In genomic region chr15:89761009-89761831, GRCh38 we compare ENCODE assay signal across 11 cellular contexts. TPM values are rescaled to one million over a fixed set of nuclear protein-coding genes. Genes with fewer than 3 reads are reported as not detected.
DNase-seq lines count a peak whose midpoint lies in the region; ATAC-seq, FAIRE-seq and TF ChIP-seq lines count a peak whose summit lies in the region.
"Had no signal": no experiment of that assay in that cellular context is flagged by ENCODE, and none has a peak within 500 bp of the region (broad histone marks: within the 10 kb centered on the region; RNA-seq: fewer than 3 reads in every experiment).

No MANE protein-coding gene starts in this region.

- H3K9me2 ChIP-seq in PC-3 (replicated peaks; ENCODE audit: low read length) = no peaks in the 10 kb centered on the region

- peak overlapping the region; percentile 86 for H3K9ac ChIP-seq in PC-3 (ENCODE audit: low read length)
- H3K9ac ChIP-seq in HepG2 (ENCODE audit: insufficient read depth, low read depth, low read length) = no peak overlapping the region

- BruUV-seq in PC-3 (replicated peaks; lab: Mats Ljungman, UMichigan) = no TSS peak
- BruUV-seq in HepG2 (replicated peaks; lab: Mats Ljungman, UMichigan) = no TSS peak

- H3K27me3 ChIP-seq in PC-3 (ENCODE audit: low read length) (no peaks in the 10 kb centered on the region), HepG2 (ENCODE audit: control insufficient read depth in 1 of 2, insufficient read depth in 2 of 2, low read length in 2 of 2) (peaks cover 5 to 18% of the 10 kb centered on the region in 2 experiments)

- H3K9me3 ChIP-seq in A549 = no peaks in the 10 kb centered on the region
- no peaks in the 10 kb centered on the region for H3K9me3 ChIP-seq in PC-3 (ENCODE audit: low read length)
- H3K9me3 ChIP-seq in HepG2 (ENCODE audit: low read length) = no peaks in the 10 kb centered on the region

- H3K27ac ChIP-seq in A549 = peak overlapping the region in 1 of 2 experiments; percentile 49; a peak in 3 of 6 replicates
- peak overlapping the region; percentile 98 for H3K27ac ChIP-seq in PC-3 (ENCODE audit: low read length)
- H3K27ac ChIP-seq in HepG2 (ENCODE audit: extremely low read length, insufficient read depth, low read length) = no peak overlapping the region

- in situ Hi-C loops in HepG2 (cut with HindIII; ENCODE audit: extremely low pct_ligation_motif_present, low pct_unique_long_range_greater_than_20kb) = no loop called here

- intact Hi-C loops in PC-3 (cut with micrococcal nuclease) (loop anchor here (1.0 kb wide), 1 partner anchor 127 kb away; no protein-coding TSS in a partner anchor), HepG2 (cut with micrococcal nuclease; ENCODE audit: unreplicated experiment) (loop anchor here (5.0 kb wide), 1 partner anchor 51 kb away; the partner anchor contains the start of gene ANPEP)

- no peak; a peak in 1 of 5 replicates for TF ChIP-seq RAD21 in A549 (conservative IDR thresholded peaks at IDR 0.05 in 1 of 2, IDR thresholded peaks at IDR 0.05 in 1 of 2)
- TF ChIP-seq RAD21 in HepG2 (CRISPR knock-in tag; IDR thresholded peaks at IDR 0.05) = no peak; the same call in 1 of the 2 replicates

- TF ChIP-seq EP300 in A549 (IDR thresholded peaks at IDR 0.05) (no peak), HepG2 (IDR thresholded peaks at IDR 0.05; ENCODE audit: low read depth in 2 of 2, low read length in 2 of 2) (no peak), HepG2 (CRISPR knock-in tag; IDR thresholded peaks at IDR 0.05; ENCODE audit: borderline replicate concordance) (no peak)

- FAIRE-seq in A549 (lab: Jason Lieb, UNC) (no peak), HepG2 (lab: Jason Lieb, UNC) (no peak)

- ATAC-seq in A549 = peak; percentile 21 to 62; a peak in 4 of 6 replicates
- ATAC-seq in GM21576 (IDR thresholded peaks at IDR 0.05; ENCODE audit: unreplicated experiment) = peak; percentile 63
- ATAC-seq in PC-3 = peak; percentile 70
- peak; percentile 70 for ATAC-seq in HepG2
- ATAC-seq in HG02623 (IDR thresholded peaks at IDR 0.05; ENCODE audit: unreplicated experiment) = no peak

- H3K36me3 ChIP-seq in PC-3 (ENCODE audit: low read depth, low read length) (no peaks in the 10 kb centered on the region), HepG2 (replicated peaks in 1 of 2; ENCODE audit: control insufficient read depth in 1 of 2, insufficient read depth in 2 of 2, low read length in 2 of 2) (no peaks in the 10 kb centered on the region)

- H4K20me1 ChIP-seq in PC-3 (ENCODE audit: low read length) (no peaks in the 10 kb centered on the region), HepG2 (ENCODE audit: insufficient read depth, low read length) (no peaks in the 10 kb centered on the region)

- H2AFZ ChIP-seq in PC-3 (ENCODE audit: low read length) (peak overlapping the region; percentile 55), HepG2 (ENCODE audit: low read length) (no peak overlapping the region)

- no peak overlapping the region for H3K4me3 ChIP-seq in A549
- no peak overlapping the region for H3K4me3 ChIP-seq in PC-3 (ENCODE audit: low read length)
- H3K4me3 ChIP-seq in HepG2 (replicated peaks in 1 of 3; ENCODE audit: insufficient read depth in 1 of 3, low read depth in 2 of 3, low read length in 3 of 3) = peak overlapping the region in 1 of 3 experiments; percentile 53; a peak in 1 of 6 replicates

- no peak for DNase-seq in A549 (ENCODE audit: low read depth in 1 of 2, low spot score in 1 of 2)
- DNase-seq in PC-3 = peak; percentile 93
- no peak for DNase-seq in HepG2 (ENCODE audit: low spot score)
- no peak for DNase-seq in NCI-H2029 treated with DMSO at 0.1 percent for 48 hours (lab: John Stamatoyannopoulos, UW)
- DNase-seq in glomerular visceral epithelial cell (ENCODE audit: extremely low spot score) = no peak
- no peak for DNase-seq in stimulated activated CD4-positive, alpha-beta T cell treated with anti-CD3 and anti-CD28 coated beads, Interleukin-1b, Interleukin-23, amount 100 ng/mL, for 48 hours

- WGBS in A549 (ENCODE audit: missing lambda C conversion rate) = 69% methylated on average over 17 of the region's 18 CpGs
- 30% methylated on average over 14 of the region's 18 CpGs for WGBS in HepG2 (ENCODE audit: low lambda C conversion rate)

- H3K79me2 ChIP-seq in PC-3 (ENCODE audit: low read length) = no peaks in the 10 kb centered on the region
- H3K79me2 ChIP-seq in HepG2 (ENCODE audit: insufficient read depth, low read length) = no peaks in the 10 kb centered on the region

- POLR2A ChIA-PET in A549 (lab: Yijun Ruan, JAX) = interaction anchor here (0.8 to 1.7 kb wide), 5 partner anchors 11 to 127 kb away, joined by 3 to 9 read pairs (median 5); partner anchors contain the start of gene MESP1
- POLR2A ChIA-PET in PC-3 (lab: Charles Lee; ENCODE audit: unreplicated experiment) = interaction anchor here (0.6 to 0.7 kb wide), 2 partner anchors 114 to 117 kb away, joined by 3 to 11 read pairs; no protein-coding TSS in a partner anchor
- POLR2A ChIA-PET in HepG2 (lab: Yijun Ruan, JAX) = interaction anchor here (0.6 to 1.9 kb wide), 5 partner anchors 11 to 115 kb away, joined by 3 to 8 read pairs (median 4); partner anchors contain the start of gene MESP1

- H3F3A ChIP-seq in PC-3 (ENCODE audit: low read length, unreplicated experiment) = no peaks in the 10 kb centered on the region

- H3K4me1 ChIP-seq in A549 (0 out of 3 replicates have a peak, but pooled peaks cover 3% of the 10 kb centered on the region), PC-3 (ENCODE audit: insufficient read depth, low read length) (peaks cover 29% of the 10 kb centered on the region), HepG2 (ENCODE audit: insufficient read depth, low read length) (peaks cover 47% of the 10 kb centered on the region)

- no peak for TF ChIP-seq POLR2A in A549 (IDR thresholded peaks at IDR 0.05; ENCODE audit: low read length)
- TF ChIP-seq POLR2A in HepG2 (IDR thresholded peaks at IDR 0.05; ENCODE audit: insufficient read depth in 1 of 2, low read depth in 2 of 2, low read length in 2 of 2) = no peak

- CTCF ChIA-PET in A549 (lab: Yijun Ruan, JAX) (interaction anchor here (0.6 to 17.7 kb wide), 72 partner anchors 11 to 648 kb away, joined by 3 to 491 read pairs (median 6); partner anchors contain the start of genes ANPEP, AP3S2, ARPIN and MESP1), PC-3 (lab: Charles Lee) (interaction anchor here (0.5 to 2.3 kb wide), 13 partner anchors 9 to 127 kb away, joined by 3 to 34 read pairs (median 5); no protein-coding TSS in a partner anchor), HepG2 (lab: Yijun Ruan, JAX; ENCODE audit: low intra/inter-chr PET ratio, low total read pairs) (interaction anchor here (0.7 to 1.7 kb wide), 4 partner anchors 10 to 127 kb away, joined by 3 to 44 read pairs (median 4); no protein-coding TSS in a partner anchor)

- TF ChIP-seq CTCF in A549 (IDR thresholded peaks at IDR 0.05) (peak; percentile 9; the same call in 1 of the 3 replicates), PC-3 (conservative IDR thresholded peaks at IDR 0.05; ENCODE audit: low read depth, low read length) (no peak; the same call in 1 of the 2 replicates), HepG2 (CRISPR knock-in tag; IDR thresholded peaks at IDR 0.05) (no peak)

- H3K4me2 ChIP-seq in A549 (no peak overlapping the region), PC-3 (ENCODE audit: low read length) (peak overlapping the region; percentile 14), HepG2 (ENCODE audit: low read depth, low read length) (peak overlapping the region; percentile 69)

RNA-seq across cellular contexts. Expression of gene MESP1, which starts 10.2 kb away (rescaled TPM):
- 1.2 and 1.7 TPM in 2 replicates for polyA plus RNA-seq in A549 (2011; rRNA removed)
- polyA plus RNA-seq in A549 (2012; cell fraction: cytosol; rRNA removed) = 4.9 and 5.6 TPM in 2 replicates
- polyA plus RNA-seq in A549 (2012; cell fraction: nucleus; rRNA removed) = 3.3 and 4.5 TPM in 2 replicates
- polyA plus RNA-seq in A549 (2017; fragmentation: RNase III; extraction: RNeasy Plus Mini Kit Qiagen cat#74134 plus additional on column Dnase treatment) = 2.3 to 2.8 TPM (median 2.7 TPM) in 3 replicates
- 0.29 and 0.88 TPM in 2 replicates for polyA minus RNA-seq in A549 (2011; rRNA and poly(A)+ RNA removed)
- total RNA-seq in PC-3 (2014; rRNA removed) = 32.9 and 49.4 TPM in 2 replicates
- total RNA-seq in HepG2 (2016; rRNA removed; fragmentation: Illumina TruSeq; extraction: Trizol) = not detected in 2 replicates
- 0.09 TPM in 1 of 2 replicates, not detected in the other for total RNA-seq in HepG2 (2016; cell fraction: cytosol; rRNA removed; fragmentation: Illumina TruSeq; extraction: Trizol; ENCODE audit: low read depth)
- not detected in 2 replicates for total RNA-seq in HepG2 (2016; cell fraction: insoluble cytoplasmic fraction; rRNA removed; fragmentation: Illumina TruSeq; extraction: Trizol)
- total RNA-seq in HepG2 (2016; cell fraction: membrane; rRNA removed; fragmentation: Illumina TruSeq; extraction: Trizol) = not detected in 2 replicates
- not detected in 2 replicates for total RNA-seq in HepG2 (2016; cell fraction: nucleus; rRNA removed; fragmentation: Illumina TruSeq; extraction: Trizol)
- not detected in 2 replicates for polyA plus RNA-seq in HepG2 (2011; rRNA removed)
- polyA plus RNA-seq in HepG2 (2011; cell fraction: cytosol; rRNA removed) = not detected in 2 replicates
- not detected in 2 replicates for polyA plus RNA-seq in HepG2 (2011; cell fraction: nucleus; rRNA removed)
- not detected in 2 replicates for polyA plus RNA-seq in HepG2 (2012)
- 0.09 TPM in 1 of 2 replicates, not detected in the other for polyA plus RNA-seq in HepG2 (2016; cell fraction: cytosol; fragmentation: Illumina TruSeq; extraction: Trizol; ENCODE audit: low read depth)
- polyA plus RNA-seq in HepG2 (2016; cell fraction: insoluble cytoplasmic fraction; fragmentation: Illumina TruSeq; extraction: Trizol; ENCODE audit: low read depth) = not detected in 2 replicates
- polyA plus RNA-seq in HepG2 (2016; cell fraction: membrane; fragmentation: Illumina TruSeq; extraction: Trizol; ENCODE audit: low read depth) = not detected in 2 replicates
- not detected in 2 replicates for polyA plus RNA-seq in HepG2 (2016; cell fraction: nucleus; fragmentation: Illumina TruSeq; extraction: Trizol; ENCODE audit: insufficient read depth, low read depth)
- polyA minus RNA-seq in HepG2 (2011; rRNA and poly(A)+ RNA removed; ENCODE audit: low replicate concordance) = 1.7 TPM in 1 of 2 replicates, not detected in the other
- polyA minus RNA-seq in HepG2 (2011; cell fraction: cytosol; rRNA and poly(A)+ RNA removed) = 1.3 TPM in 1 of 2 replicates, not detected in the other
- polyA minus RNA-seq in HepG2 (2011; cell fraction: nucleus; rRNA and poly(A)+ RNA removed) = 0.26 TPM in 1 of 2 replicates, not detected in the other
- total RNA-seq: H4 had no signal

RNA-seq across cellular contexts. Expression of gene MESP2, which starts 14.9 kb away (rescaled TPM):
- 0.22 and 0.24 TPM in 2 replicates for polyA plus RNA-seq in A549 (2011; rRNA removed)
- 0.18 and 0.29 TPM in 2 replicates for polyA plus RNA-seq in A549 (2012; cell fraction: cytosol; rRNA removed)
- 0.16 and 0.54 TPM in 2 replicates for polyA plus RNA-seq in A549 (2012; cell fraction: nucleus; rRNA removed)
- polyA plus RNA-seq in A549 (2017; fragmentation: RNase III; extraction: RNeasy Plus Mini Kit Qiagen cat#74134 plus additional on column Dnase treatment) = 0.50 to 0.57 TPM (median 0.53 TPM) in 3 replicates
- not detected in 2 replicates for polyA minus RNA-seq in A549 (2011; rRNA and poly(A)+ RNA removed)
- 1.1 and 1.3 TPM in 2 replicates for total RNA-seq in PC-3 (2014; rRNA removed)
- total RNA-seq in HepG2 (2016; rRNA removed; fragmentation: Illumina TruSeq; extraction: Trizol) = not detected in 2 replicates
- not detected in 2 replicates for total RNA-seq in HepG2 (2016; cell fraction: cytosol; rRNA removed; fragmentation: Illumina TruSeq; extraction: Trizol; ENCODE audit: low read depth)
- total RNA-seq in HepG2 (2016; cell fraction: insoluble cytoplasmic fraction; rRNA removed; fragmentation: Illumina TruSeq; extraction: Trizol) = 0.13 TPM in 1 of 2 replicates, not detected in the other
- total RNA-seq in HepG2 (2016; cell fraction: membrane; rRNA removed; fragmentation: Illumina TruSeq; extraction: Trizol) = not detected in 2 replicates
- total RNA-seq in HepG2 (2016; cell fraction: nucleus; rRNA removed; fragmentation: Illumina TruSeq; extraction: Trizol) = not detected in 2 replicates
- polyA plus RNA-seq in HepG2 (2011; rRNA removed) = not detected in 2 replicates
- not detected in 2 replicates for polyA plus RNA-seq in HepG2 (2011; cell fraction: cytosol; rRNA removed)
- polyA plus RNA-seq in HepG2 (2011; cell fraction: nucleus; rRNA removed) = not detected in 2 replicates
- polyA plus RNA-seq in HepG2 (2012) = not detected in 2 replicates
- not detected in 2 replicates for polyA plus RNA-seq in HepG2 (2016; cell fraction: cytosol; fragmentation: Illumina TruSeq; extraction: Trizol; ENCODE audit: low read depth)
- polyA plus RNA-seq in HepG2 (2016; cell fraction: insoluble cytoplasmic fraction; fragmentation: Illumina TruSeq; extraction: Trizol; ENCODE audit: low read depth) = not detected in 2 replicates
- polyA plus RNA-seq in HepG2 (2016; cell fraction: membrane; fragmentation: Illumina TruSeq; extraction: Trizol; ENCODE audit: low read depth) = not detected in 2 replicates
- polyA plus RNA-seq in HepG2 (2016; cell fraction: nucleus; fragmentation: Illumina TruSeq; extraction: Trizol; ENCODE audit: insufficient read depth, low read depth) = not detected in 2 replicates
- not detected in 2 replicates for polyA minus RNA-seq in HepG2 (2011; rRNA and poly(A)+ RNA removed; ENCODE audit: low replicate concordance)
- polyA minus RNA-seq in HepG2 (2011; cell fraction: cytosol; rRNA and poly(A)+ RNA removed) = not detected in 2 replicates
- not detected in 2 replicates for polyA minus RNA-seq in HepG2 (2011; cell fraction: nucleus; rRNA and poly(A)+ RNA removed)
- total RNA-seq: H4, HT1080, skeletal muscle tissue had no signal

RNA-seq across cellular contexts. Expression of gene ANPEP, which starts 53.4 kb away (rescaled TPM):
- 3.8 and 5.3 TPM in 2 replicates for polyA plus RNA-seq in A549 (2011; rRNA removed)
- polyA plus RNA-seq in A549 (2012; cell fraction: cytosol; rRNA removed) = 1.9 and 2.5 TPM in 2 replicates
- 9.2 and 12.7 TPM in 2 replicates for polyA plus RNA-seq in A549 (2012; cell fraction: nucleus; rRNA removed)
- 9.3 to 12.5 TPM (median 9.9 TPM) in 3 replicates for polyA plus RNA-seq in A549 (2017; fragmentation: RNase III; extraction: RNeasy Plus Mini Kit Qiagen cat#74134 plus additional on column Dnase treatment)
- polyA minus RNA-seq in A549 (2011; rRNA and poly(A)+ RNA removed) = 5.9 and 6.5 TPM in 2 replicates
- 113 and 133 TPM in 2 replicates for total RNA-seq in PC-3 (2014; rRNA removed)
- 34.6 and 60.4 TPM in 2 replicates for total RNA-seq in HepG2 (2016; rRNA removed; fragmentation: Illumina TruSeq; extraction: Trizol)
- 15.6 and 16.8 TPM in 2 replicates for total RNA-seq in HepG2 (2016; cell fraction: cytosol; rRNA removed; fragmentation: Illumina TruSeq; extraction: Trizol; ENCODE audit: low read depth)
- total RNA-seq in HepG2 (2016; cell fraction: insoluble cytoplasmic fraction; rRNA removed; fragmentation: Illumina TruSeq; extraction: Trizol) = 26.1 and 65.2 TPM in 2 replicates
- total RNA-seq in HepG2 (2016; cell fraction: membrane; rRNA removed; fragmentation: Illumina TruSeq; extraction: Trizol) = 26.0 and 27.7 TPM in 2 replicates
- 86.6 and 113 TPM in 2 replicates for total RNA-seq in HepG2 (2016; cell fraction: nucleus; rRNA removed; fragmentation: Illumina TruSeq; extraction: Trizol)
- 91.6 and 133 TPM in 2 replicates for polyA plus RNA-seq in HepG2 (2011; rRNA removed)
- polyA plus RNA-seq in HepG2 (2011; cell fraction: cytosol; rRNA removed) = 71.6 and 76.1 TPM in 2 replicates
- 264 and 286 TPM in 2 replicates for polyA plus RNA-seq in HepG2 (2011; cell fraction: nucleus; rRNA removed)
- polyA plus RNA-seq in HepG2 (2012) = 157 and 182 TPM in 2 replicates
- polyA plus RNA-seq in HepG2 (2016; cell fraction: cytosol; fragmentation: Illumina TruSeq; extraction: Trizol; ENCODE audit: low read depth) = 14.0 and 14.9 TPM in 2 replicates
- polyA plus RNA-seq in HepG2 (2016; cell fraction: insoluble cytoplasmic fraction; fragmentation: Illumina TruSeq; extraction: Trizol; ENCODE audit: low read depth) = 44.3 and 62.9 TPM in 2 replicates
- 31.7 and 35.7 TPM in 2 replicates for polyA plus RNA-seq in HepG2 (2016; cell fraction: membrane; fragmentation: Illumina TruSeq; extraction: Trizol; ENCODE audit: low read depth)
- polyA plus RNA-seq in HepG2 (2016; cell fraction: nucleus; fragmentation: Illumina TruSeq; extraction: Trizol; ENCODE audit: insufficient read depth, low read depth) = 327 and 338 TPM in 2 replicates
- 0.07 and 103 TPM in 2 replicates for polyA minus RNA-seq in HepG2 (2011; rRNA and poly(A)+ RNA removed; ENCODE audit: low replicate concordance)
- 60.8 and 79.8 TPM in 2 replicates for polyA minus RNA-seq in HepG2 (2011; cell fraction: cytosol; rRNA and poly(A)+ RNA removed)
- 44.8 and 60.0 TPM in 2 replicates for polyA minus RNA-seq in HepG2 (2011; cell fraction: nucleus; rRNA and poly(A)+ RNA removed)

Comparison
In these comparisons a context has a peak if more than half of its experiments do, and no peak if none do; other contexts are left out.
1. RNA of gene MESP1, which starts 10.2 kb away (total RNA-seq): 32.9 to 49.4 TPM in PC-3; 0.09 TPM in HepG2; every median in the first group is over 10 times any median in the second.
2. Of the 38 proteins assayed by ChIP-seq in both HepG2 and A549: peak only in HepG2: none; only in A549: CTCF and REST; in both: none; in neither: 35; mixed calls (peak in some experiments, not most) for 1.